Comparison of ENCODE assay signal across 32 cellular contexts in genomic region chr16:81421126-81421525, GRCh38.
"Had no signal": no experiment of that assay in that cellular context is flagged by ENCODE, and none has a peak within 500 bp of the region (broad histone marks: within the 10 kb centered on the region; RNA-seq: fewer than 3 reads in every experiment).

No MANE protein-coding gene starts in this region.

- H3K4me3 Mint-ChIP-seq: activated CD4-positive, alpha-beta memory T cell treated with anti-CD3 and anti-CD28 coated beads, Interleukin-2, amount 10 ng/mL, durations not matched to agents 7 days and 5 days; activated CD4-positive, alpha-beta T cell treated with anti-CD3 and anti-CD28 coated beads, Interleukin-2, amount 10 ng/mL, durations not matched to agents 7 days and 5 days; activated naive CD8-positive, alpha-beta T cell; activated T-cell treated with anti-CD3 and anti-CD28 coated beads, Interleukin-2, amount 50 U/mL, for 4 hours; activated T-helper 17 cell treated with anti-CD3 and anti-CD28 coated beads, Interleukin-2, amount 50 U/mL, for 72 hours; central memory CD8-positive, alpha-beta T cell; dendritic cell treated with granulocyte-macrophage colony-stimulating factor and Interleukin-4, amounts not matched to agents 40 ng/mL and 50 ng/mL, for 4 days; endodermal cell; T-cell; T-helper 1 cell treated with Interleukin-12 subunit alpha and Interleukin-12 subunit beta and Interleukin-4 antibody, amounts not matched to agents 30 μg/mL and 1 μg/mL, for 36 hours; T-helper 2 cell treated with Interferon-gamma antibody and Interleukin-4, amounts not matched to agents 5 μg/mL and 100 μg/mL, for 36 hours had no signal

- H3K27ac Mint-ChIP-seq: activated CD4-positive, alpha-beta memory T cell treated with anti-CD3 and anti-CD28 coated beads, Interleukin-2, amount 10 ng/mL, durations not matched to agents 7 days and 5 days; activated CD4-positive, alpha-beta T cell treated with anti-CD3 and anti-CD28 coated beads, Interleukin-2, amount 10 ng/mL, durations not matched to agents 7 days and 5 days; activated naive CD8-positive, alpha-beta T cell; activated T-helper 17 cell treated with anti-CD3 and anti-CD28 coated beads, Interleukin-2, amount 50 U/mL, for 72 hours; dendritic cell treated with granulocyte-macrophage colony-stimulating factor and Interleukin-4, amounts not matched to agents 40 ng/mL and 50 ng/mL, for 4 days; endodermal cell; T-cell; T-helper 1 cell treated with Interleukin-12 subunit alpha and Interleukin-12 subunit beta and Interleukin-4 antibody, amounts not matched to agents 30 μg/mL and 1 μg/mL, for 36 hours; T-helper 2 cell treated with Interferon-gamma antibody and Interleukin-4, amounts not matched to agents 5 μg/mL and 100 μg/mL, for 36 hours had no signal

- H3K27me3 Mint-ChIP-seq: activated CD4-positive, alpha-beta memory T cell treated with anti-CD3 and anti-CD28 coated beads, Interleukin-2, amount 10 ng/mL, durations not matched to agents 7 days and 5 days; activated CD4-positive, alpha-beta T cell treated with anti-CD3 and anti-CD28 coated beads, Interleukin-2, amount 10 ng/mL, durations not matched to agents 7 days and 5 days; activated naive CD8-positive, alpha-beta T cell; activated T-helper 17 cell treated with anti-CD3 and anti-CD28 coated beads, Interleukin-2, amount 50 U/mL, for 72 hours; central memory CD8-positive, alpha-beta T cell; T-cell had no signal

- H3K4me1 Mint-ChIP-seq: endodermal cell had no signal

- ATAC-seq: activated T-cell treated with anti-CD3 and anti-CD28 coated beads, Interleukin-2, amount 50 U/mL, for 4 hours; activated T-helper 17 cell treated with anti-CD3 and anti-CD28 coated beads, Interleukin-2, amount 50 U/mL, for 72 hours; foreskin keratinocyte; gastrocnemius medialis; heart right ventricle; T-cell had no signal

- H3K9me3 ChIP-seq: esophagus muscularis mucosa, gastrocnemius medialis had no signal

- H3K4me1 ChIP-seq: esophagus muscularis mucosa, foreskin keratinocyte, gastrocnemius medialis had no signal

- H3K9me3 Mint-ChIP-seq: activated CD4-positive, alpha-beta memory T cell treated with anti-CD3 and anti-CD28 coated beads, Interleukin-2, amount 10 ng/mL, durations not matched to agents 7 days and 5 days; activated CD4-positive, alpha-beta T cell treated with anti-CD3 and anti-CD28 coated beads, Interleukin-2, amount 10 ng/mL, durations not matched to agents 7 days and 5 days; activated T-cell treated with anti-CD3 and anti-CD28 coated beads, Interleukin-2, amount 50 U/mL, for 4 hours; central memory CD8-positive, alpha-beta T cell; dendritic cell treated with granulocyte-macrophage colony-stimulating factor and Interleukin-4, amounts not matched to agents 40 ng/mL and 50 ng/mL, for 4 days; T-helper 1 cell treated with Interleukin-12 subunit alpha and Interleukin-12 subunit beta and Interleukin-4 antibody, amounts not matched to agents 30 μg/mL and 1 μg/mL, for 36 hours had no signal

- H3K27me3 ChIP-seq: brain microvascular endothelial cell, dorsolateral prefrontal cortex, esophagus muscularis mucosa, foreskin keratinocyte, gastrocnemius medialis had no signal

- H3K36me3 ChIP-seq: brain microvascular endothelial cell, esophagus muscularis mucosa, gastrocnemius medialis, heart right ventricle had no signal

- DNase-seq: activated CD4-positive, alpha-beta memory T cell treated with anti-CD3 and anti-CD28 coated beads, Interleukin-2, amount 10 ng/mL, durations not matched to agents 7 days and 5 days; activated CD4-positive, alpha-beta T cell treated with anti-CD3 and anti-CD28 coated beads for 1 hour; activated CD4-positive, alpha-beta T cell treated with anti-CD3 and anti-CD28 coated beads for 4 hours; activated CD4-positive, alpha-beta T cell treated with anti-CD3 and anti-CD28 coated beads, Interleukin-2, amount 10 ng/mL, durations not matched to agents 7 days and 5 days; activated CD4-positive, alpha-beta T cell treated with anti-CD3 and anti-CD28 coated beads, Interleukin-2, amount 50 U/mL, for 4 hours; activated CD8-positive, alpha-beta memory T cell treated with anti-CD3 and anti-CD28 coated beads, Interleukin-2, amount 50 U/mL, for 48 hours; activated effector memory CD4-positive, alpha-beta T cell treated with Interleukin-2 at 50 U/mL for 16 hours; activated gamma-delta T cell treated with Interleukin-2 at 50 U/mL for 16 hours; activated naive CD4-positive, alpha-beta T cell treated with anti-CD3 and anti-CD28 coated beads, Interleukin-2, amount 50 U/mL, for 16 hours; activated naive CD4-positive, alpha-beta T cell treated with Interleukin-2 at 50 U/mL for 16 hours; activated T-cell treated with anti-CD3 and anti-CD28 coated beads for 4 hours; activated T-cell treated with anti-CD3 and anti-CD28 coated beads, Interleukin-2, amount 50 U/mL, for 4 hours; amniotic stem cell; anterior cingulate cortex; brain microvascular endothelial cell; dorsolateral prefrontal cortex; effector memory CD4-positive, alpha-beta T cell; endodermal cell; foreskin keratinocyte; gastrocnemius medialis; glutamatergic neuron; heart right ventricle; T-cell; T1000 had no signal

- H3K4me3 ChIP-seq: coronary artery, dorsolateral prefrontal cortex, esophagus muscularis mucosa, gastrocnemius medialis, heart right ventricle had no signal

- H3K36me3 Mint-ChIP-seq: activated naive CD8-positive, alpha-beta T cell; T-cell had no signal

- H3K27ac ChIP-seq: brain microvascular endothelial cell, coronary artery, dorsolateral prefrontal cortex, esophagus muscularis mucosa, foreskin keratinocyte, gastrocnemius medialis, heart right ventricle had no signal
